ENCODE assay signal across 24 cellular contexts in genomic region chr2:109028738-109029443, GRCh38. TPM values are rescaled to one million over a fixed set of nuclear protein-coding genes. Genes with fewer than 3 reads are reported as not detected.
"Had no signal": no experiment of that assay in that cellular context is flagged by ENCODE, and none has a peak within 500 bp of the region (broad histone marks: within the 10 kb centered on the region; RNA-seq: fewer than 3 reads in every experiment).

No MANE protein-coding gene starts in this region.

- ATAC-seq: natural killer cell; pancreas; right lobe of liver; stimulated activated effector memory CD8-positive, alpha-beta T cell treated with anti-CD3 and anti-CD28 coated beads, Interleukin-12 subunit alpha, Interleukin-12 subunit beta, amount 100 ng/mL, for 72 hours; stimulated activated naive CD8-positive, alpha-beta T cell treated with anti-CD3 and anti-CD28 coated beads, Interleukin-15, Interleukin-2, amounts not matched to agents 100 U/mL and 50 U/mL, for 24 hours had no signal

- H3K4me3 ChIP-seq: colonic mucosa, heart left ventricle, pancreas, prostate gland, right lobe of liver, suprapubic skin, thyroid gland had no signal

- H3K4me3 Mint-ChIP-seq: natural killer cell; stimulated activated effector memory CD8-positive, alpha-beta T cell treated with anti-CD3 and anti-CD28 coated beads, Interleukin-12 subunit alpha, Interleukin-12 subunit beta, amount 100 ng/mL, for 72 hours; type B pancreatic cell had no signal

- H3K4me1 ChIP-seq: pancreas had no signal

- FAIRE-seq: frontal cortex, islet of Langerhans, pancreas, urothelium cell line had no signal

- H3K27ac ChIP-seq: colonic mucosa, heart left ventricle, pancreas, prostate gland, right lobe of liver, suprapubic skin, thyroid gland had no signal

- H3K9me3 Mint-ChIP-seq: natural killer cell; stimulated activated effector memory CD8-positive, alpha-beta T cell treated with anti-CD3 and anti-CD28 coated beads, Interleukin-12 subunit alpha, Interleukin-12 subunit beta, amount 100 ng/mL, for 72 hours; type B pancreatic cell had no signal

- H3K27ac Mint-ChIP-seq: stimulated activated effector memory CD8-positive, alpha-beta T cell treated with anti-CD3 and anti-CD28 coated beads, Interleukin-12 subunit alpha, Interleukin-12 subunit beta, amount 100 ng/mL, for 72 hours had no signal

- H3K36me3 Mint-ChIP-seq: natural killer cell; stimulated activated effector memory CD8-positive, alpha-beta T cell treated with anti-CD3 and anti-CD28 coated beads, Interleukin-12 subunit alpha, Interleukin-12 subunit beta, amount 100 ng/mL, for 72 hours had no signal

- DNase-seq: colonic mucosa; dermis blood vessel endothelial cell; heart left ventricle; hippocampal formation; kidney glomerular epithelial cell; natural killer cell; occipital lobe; pancreas; stimulated activated CD4-positive, alpha-beta T cell treated with anti-CD3 and anti-CD28 coated beads, Interleukin-4, amount 100 ng/mL, for 1 hour; stimulated activated CD8-positive, alpha-beta memory T cell treated with anti-CD3 and anti-CD28 coated beads, Interleukin-4, amount 100 ng/mL, for 48 hours; stimulated activated naive CD8-positive, alpha-beta T cell treated with anti-CD3 and anti-CD28 coated beads, Interleukin-15, Interleukin-2, amounts not matched to agents 100 U/mL and 50 U/mL, for 24 hours; thyroid gland had no signal

- H3K27me3 ChIP-seq: colonic mucosa, pancreas, right lobe of liver, suprapubic skin, thyroid gland had no signal

- H3K9me3 ChIP-seq: colonic mucosa, heart left ventricle, pancreas, prostate gland, right lobe of liver, suprapubic skin, thyroid gland had no signal

RNA-seq across cellular contexts. Expression of gene EDAR, which starts 39.9 kb away (rescaled TPM):
- total RNA-seq: dermis blood vessel endothelial cell, fibroblast of lung, glomerular endothelial cell, lung microvascular endothelial cell, mesenteric fat pad, occipital lobe, thyroid gland had no signal
- polyA plus RNA-seq: fibroblast of lung had no signal
